Comparison of ENCODE assay signal across 8 cellular contexts in the genomic region with DNA sequence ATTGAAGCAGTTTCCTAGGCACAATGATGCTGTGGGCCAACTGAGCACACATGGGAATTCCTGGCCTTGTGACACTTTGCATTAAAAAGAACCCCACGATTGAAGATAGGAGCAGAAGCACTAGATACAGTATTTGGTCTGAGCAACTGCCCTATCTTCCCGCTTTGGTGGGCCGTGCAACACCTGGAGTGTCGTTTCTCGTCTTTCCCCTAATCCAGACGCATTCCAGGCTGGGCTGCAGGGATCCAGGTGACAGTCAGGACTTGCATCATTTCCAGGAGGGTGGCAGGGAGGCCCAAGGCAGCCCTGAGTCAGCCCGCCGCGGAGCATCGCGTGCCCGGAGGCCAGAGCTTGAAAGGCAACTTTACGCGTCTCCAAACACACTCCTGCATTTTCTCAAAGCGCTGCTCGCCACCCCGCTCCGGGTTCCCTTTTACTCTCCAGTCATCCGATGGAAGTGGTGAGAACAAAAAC. TPM values are rescaled to one million over a fixed set of nuclear protein-coding genes. Genes with fewer than 3 reads are reported as not detected.
DNase-seq lines count a peak whose midpoint lies in the region; ATAC-seq and TF ChIP-seq lines count a peak whose summit lies in the region.

No MANE protein-coding gene starts in this region.

- H3K36me3 ChIP-seq in urinary bladder (ENCODE audit: insufficient read depth), result no peaks in the 10 kb centered on the region

- WGBS in urinary bladder, result 5% methylated on average over 19 of the region's 19 CpGs

- DNase-seq in GM12864 (ENCODE audit: low read depth) (no peak), NAMALWA (ENCODE audit: low spot score) (peak; percentile 56), amniotic epithelial cell (ENCODE audit: low read depth) (peak; percentile 55), islet precursor cell (peak; percentile 97)

- peak overlapping the region; percentile 66 for H3K4me3 ChIP-seq in GM12864 (ENCODE audit: low read depth, low read length)
- peak overlapping the region; percentile 38 for H3K4me3 ChIP-seq in urinary bladder (ENCODE audit: low read depth, low read length)

- H3K4me1 ChIP-seq in urinary bladder (ENCODE audit: insufficient read depth), result no peaks in the 10 kb centered on the region

- no peak for ATAC-seq in GM21576 (IDR thresholded peaks at IDR 0.05; ENCODE audit: unreplicated experiment)
- ATAC-seq in HG02588 (IDR thresholded peaks at IDR 0.05; ENCODE audit: unreplicated experiment), result no peak
- no peak for ATAC-seq in HG02870 (IDR thresholded peaks at IDR 0.05; ENCODE audit: unreplicated experiment)

- no peak for TF ChIP-seq CTCF in GM12864 (IDR thresholded peaks at IDR 0.05; ENCODE audit: low read depth, low read length, missing control alignments)

- H3K27ac ChIP-seq in urinary bladder (ENCODE audit: low read depth), result no peak overlapping the region

RNA-seq across cellular contexts. Expression of a gene that starts 0.7 kb away (rescaled TPM):
- total RNA-seq in urinary bladder, result 3.4 TPM
- 8.9 TPM for polyA plus RNA-seq in urinary bladder
